In genomic region chr1:15657026-15657425, GRCh38 we compare ENCODE assay signal across 23 cellular contexts.
"Had no signal": no experiment of that assay in that cellular context is flagged by ENCODE, and none has a peak within 500 bp of the region (broad histone marks: within the 10 kb centered on the region; RNA-seq: fewer than 3 reads in every experiment).

No MANE protein-coding gene starts in this region.

- FAIRE-seq: TTC549 had no signal

- H3K4me1 ChIP-seq: esophagus squamous epithelium, gastroesophageal sphincter, testis, vagina had no signal

- DNase-seq: activated CD4-positive, alpha-beta memory T cell treated with anti-CD3 and anti-CD28 coated beads for 36 hours; activated gamma-delta T cell; activated naive CD4-positive, alpha-beta T cell treated with anti-CD3 and anti-CD28 coated beads, Interleukin-2, amount 50 U/mL, for 16 hours; aorta; central memory CD4-positive, alpha-beta T cell; dorsolateral prefrontal cortex; effector memory CD8-positive, alpha-beta T cell; esophagus squamous epithelium; head of caudate nucleus; hypothalamus; naive thymus-derived CD4-positive, alpha-beta T cell; right cardiac atrium; stimulated activated CD8-positive, alpha-beta memory T cell treated with anti-CD3 and anti-CD28 coated beads, Interleukin-4, amount 100 ng/mL, for 48 hours; stimulated activated naive B cell treated with anti-CD40 and anti-IgM and Interleukin-4, amounts not matched to agents 10 μg/mL and 1 μg/mL and 100 μg/mL, for 72 hours; T-helper 1 cell; testis; trophoblast cell; WERI-Rb-1 had no signal

- H3K27me3 Mint-ChIP-seq: activated CD4-positive, alpha-beta memory T cell treated with anti-CD3 and anti-CD28 coated beads for 36 hours; brain; effector memory CD8-positive, alpha-beta T cell; naive thymus-derived CD4-positive, alpha-beta T cell; stimulated activated naive B cell treated with anti-CD40 and anti-IgM and Interleukin-4, amounts not matched to agents 10 μg/mL and 1 μg/mL and 100 μg/mL, for 72 hours had no signal

- H3K4me3 ChIP-seq: dorsolateral prefrontal cortex, esophagus squamous epithelium, gastroesophageal sphincter, skin epidermis, testis, vagina had no signal

- H3K27ac ChIP-seq: esophagus squamous epithelium, gastroesophageal sphincter, testis, vagina, WERI-Rb-1 had no signal

- H3K4me1 Mint-ChIP-seq: brain; stimulated activated naive B cell treated with anti-CD40 and anti-IgM and Interleukin-4, amounts not matched to agents 10 μg/mL and 1 μg/mL and 100 μg/mL, for 72 hours had no signal

- H3K9me3 Mint-ChIP-seq: activated CD4-positive, alpha-beta memory T cell treated with anti-CD3 and anti-CD28 coated beads for 36 hours; brain; effector memory CD8-positive, alpha-beta T cell; naive thymus-derived CD4-positive, alpha-beta T cell; stimulated activated naive B cell treated with anti-CD40 and anti-IgM and Interleukin-4, amounts not matched to agents 10 μg/mL and 1 μg/mL and 100 μg/mL, for 72 hours had no signal

- H3K9me3 ChIP-seq: esophagus squamous epithelium, gastroesophageal sphincter, testis, vagina had no signal

- H3K4me3 Mint-ChIP-seq: activated CD4-positive, alpha-beta memory T cell treated with anti-CD3 and anti-CD28 coated beads for 36 hours; brain; effector memory CD8-positive, alpha-beta T cell; naive thymus-derived CD4-positive, alpha-beta T cell; stimulated activated naive B cell treated with anti-CD40 and anti-IgM and Interleukin-4, amounts not matched to agents 10 μg/mL and 1 μg/mL and 100 μg/mL, for 72 hours had no signal

- H3K27me3 ChIP-seq: dorsolateral prefrontal cortex, esophagus squamous epithelium, gastroesophageal sphincter, testis, vagina had no signal

- H3K27ac Mint-ChIP-seq: activated CD4-positive, alpha-beta memory T cell treated with anti-CD3 and anti-CD28 coated beads for 36 hours; effector memory CD8-positive, alpha-beta T cell; stimulated activated naive B cell treated with anti-CD40 and anti-IgM and Interleukin-4, amounts not matched to agents 10 μg/mL and 1 μg/mL and 100 μg/mL, for 72 hours had no signal
